10 cellular contexts compared by ENCODE assay signal in genomic region chr3:42556089-42556632, GRCh38.
DNase-seq lines count a peak whose midpoint lies in the region; ATAC-seq lines count a peak whose summit lies in the region.
"Had no signal": no experiment of that assay in that cellular context is flagged by ENCODE, and none has a peak within 500 bp of the region (broad histone marks: within the 10 kb centered on the region; RNA-seq: fewer than 3 reads in every experiment).

No MANE protein-coding gene starts in this region.

- peak overlapping the region; percentile 90 to 97 for H3K27ac Mint-ChIP-seq in effector memory CD8-positive, alpha-beta T cell

- peaks cover 57% of the 10 kb centered on the region for H3K36me3 Mint-ChIP-seq in effector memory CD8-positive, alpha-beta T cell (ENCODE audit: insufficient read depth)

- ATAC-seq in HG02588 (IDR thresholded peaks at IDR 0.05; ENCODE audit: unreplicated experiment) (peak; percentile 68), GM21528 (IDR thresholded peaks at IDR 0.05; ENCODE audit: low FRiP score, unreplicated experiment) (no peak)
- ATAC-seq in effector memory CD8-positive, alpha-beta T cell (replicated peaks): peak; percentile 91

- no peaks in the 10 kb centered on the region for H3K27me3 Mint-ChIP-seq in effector memory CD8-positive, alpha-beta T cell
- H3K27me3 Mint-ChIP-seq: brain had no signal

- no peaks in the 10 kb centered on the region for H3K9me3 Mint-ChIP-seq in effector memory CD8-positive, alpha-beta T cell
- H3K9me3 Mint-ChIP-seq: brain had no signal

- peak overlapping the region; percentile 58 to 66 for H3K4me3 Mint-ChIP-seq in effector memory CD8-positive, alpha-beta T cell
- H3K4me3 Mint-ChIP-seq: brain had no signal

- DNase-seq in ELF-1 (ENCODE audit: low read depth, low spot score): peak; percentile 25
- peak; percentile 28 for DNase-seq in T follicular helper cell (ENCODE audit: low read depth)
- DNase-seq in effector memory CD8-positive, alpha-beta T cell: peak; percentile 40 to 58 (median 45)
- DNase-seq in GM03348 (ENCODE audit: low spot score): no peak
- DNase-seq in EL: no peak
- DNase-seq in foreskin melanocyte: no peak
- DNase-seq: SHP77 treated with DMSO at 0.1 percent for 48 hours had no signal

- H3K4me1 Mint-ChIP-seq in effector memory CD8-positive, alpha-beta T cell (ENCODE audit: low read depth in 2 of 2): peaks cover 24 to 34% of the 10 kb centered on the region in 2 donors
- H3K4me1 Mint-ChIP-seq: brain had no signal

Comparison
In these comparisons a context has a peak if more than half of its experiments do, and no peak if none do; other contexts are left out.
1. DNase-seq: peak in ELF-1 (single experiment), T follicular helper cell (single experiment) and effector memory CD8-positive, alpha-beta T cell (3 of 3); none in GM03348 (single experiment), EL (single experiment) and foreskin melanocyte (single experiment).